Comparison of ENCODE assay signal across 20 cellular contexts in genomic region chr3:39506863-39507262, GRCh38. TPM values are rescaled to one million over a fixed set of nuclear protein-coding genes. Genes with fewer than 3 reads are reported as not detected.
"Had no signal": no experiment of that assay in that cellular context is flagged by ENCODE, and none has a peak within 500 bp of the region (broad histone marks: within the 10 kb centered on the region; RNA-seq: fewer than 3 reads in every experiment).

No MANE protein-coding gene starts in this region.

- H3K4me3 Mint-ChIP-seq: activated CD4-positive, alpha-beta T cell treated with anti-CD3 and anti-CD28 coated beads, Interleukin-2, amount 10 ng/mL, durations not matched to agents 7 days and 5 days; activated naive CD8-positive, alpha-beta T cell treated with anti-CD3 and anti-CD28 coated beads, Interleukin-2, amount 10 ng/mL, durations not matched to agents 7 days and 5 days; memory B cell; natural killer cell treated with Interleukin-12 subunit alpha and Interleukin-12 subunit beta and Interleukin-15 and Interleukin-18, amount 100 ng/mL, for 72 hours; stimulated activated naive B cell treated with anti-CD40 and anti-IgM and Interleukin-4, amounts not matched to agents 10 μg/mL and 1 μg/mL and 100 μg/mL, for 72 hours; T-cell had no signal

- H3K36me3 ChIP-seq: breast epithelium, left ventricle myocardium inferior, transverse colon had no signal

- H3K27ac Mint-ChIP-seq: activated CD4-positive, alpha-beta T cell treated with anti-CD3 and anti-CD28 coated beads, Interleukin-2, amount 10 ng/mL, durations not matched to agents 7 days and 5 days; activated naive CD8-positive, alpha-beta T cell treated with anti-CD3 and anti-CD28 coated beads, Interleukin-2, amount 10 ng/mL, durations not matched to agents 7 days and 5 days; memory B cell; natural killer cell treated with Interleukin-12 subunit alpha and Interleukin-12 subunit beta and Interleukin-15 and Interleukin-18, amount 100 ng/mL, for 72 hours; stimulated activated naive B cell treated with anti-CD40 and anti-IgM and Interleukin-4, amounts not matched to agents 10 μg/mL and 1 μg/mL and 100 μg/mL, for 72 hours; T-cell had no signal

- H3K4me3 ChIP-seq: breast epithelium, left ventricle myocardium inferior, transverse colon had no signal

- H3K4me1 ChIP-seq: breast epithelium, transverse colon had no signal

- H3K4me1 Mint-ChIP-seq: activated CD4-positive, alpha-beta T cell treated with anti-CD3 and anti-CD28 coated beads, Interleukin-2, amount 10 ng/mL, durations not matched to agents 7 days and 5 days; activated naive CD8-positive, alpha-beta T cell treated with anti-CD3 and anti-CD28 coated beads, Interleukin-2, amount 10 ng/mL, durations not matched to agents 7 days and 5 days; memory B cell; stimulated activated naive B cell treated with anti-CD40 and anti-IgM and Interleukin-4, amounts not matched to agents 10 μg/mL and 1 μg/mL and 100 μg/mL, for 72 hours had no signal

- H3K9me3 Mint-ChIP-seq: activated CD4-positive, alpha-beta T cell treated with anti-CD3 and anti-CD28 coated beads, Interleukin-2, amount 10 ng/mL, durations not matched to agents 7 days and 5 days; activated naive CD8-positive, alpha-beta T cell treated with anti-CD3 and anti-CD28 coated beads, Interleukin-2, amount 10 ng/mL, durations not matched to agents 7 days and 5 days; natural killer cell treated with Interleukin-12 subunit alpha and Interleukin-12 subunit beta and Interleukin-15 and Interleukin-18, amount 100 ng/mL, for 72 hours; stimulated activated naive B cell treated with anti-CD40 and anti-IgM and Interleukin-4, amounts not matched to agents 10 μg/mL and 1 μg/mL and 100 μg/mL, for 72 hours; T-cell had no signal

- H3K36me3 Mint-ChIP-seq: activated naive CD8-positive, alpha-beta T cell treated with anti-CD3 and anti-CD28 coated beads, Interleukin-2, amount 10 ng/mL, durations not matched to agents 7 days and 5 days; natural killer cell treated with Interleukin-12 subunit alpha and Interleukin-12 subunit beta and Interleukin-15 and Interleukin-18, amount 100 ng/mL, for 72 hours; stimulated activated naive B cell treated with anti-CD40 and anti-IgM and Interleukin-4, amounts not matched to agents 10 μg/mL and 1 μg/mL and 100 μg/mL, for 72 hours; T-cell had no signal

- H3K27ac ChIP-seq: breast epithelium, left ventricle myocardium inferior, transverse colon had no signal

- H3K9me3 ChIP-seq: breast epithelium, transverse colon had no signal

- DNase-seq: activated CD4-positive, alpha-beta T cell treated with anti-CD3 and anti-CD28 coated beads, Interleukin-2, amount 10 ng/mL, durations not matched to agents 7 days and 5 days; activated CD8-positive, alpha-beta memory T cell treated with anti-CD3 and anti-CD28 coated beads for 24 hours; activated gamma-delta T cell treated with Interleukin-2 at 50 U/mL for 16 hours; activated naive CD8-positive, alpha-beta T cell treated with anti-CD3 and anti-CD28 coated beads, Interleukin-2, amount 10 ng/mL, durations not matched to agents 7 days and 5 days; aorta; glutamatergic neuron; left ventricle myocardium inferior; nucleus accumbens; stimulated activated CD4-positive, alpha-beta T cell treated with anti-CD3 and anti-CD28 coated beads, Interleukin-2, amount 100 ng/mL, for 48 hours; stimulated activated naive B cell treated with anti-CD40 and anti-IgM and Interleukin-4, amounts not matched to agents 10 μg/mL and 1 μg/mL and 100 μg/mL, for 72 hours; substantia nigra; T-cell; T-helper 9 cell; transverse colon had no signal

RNA-seq across cellular contexts. Expression of gene MOBP, which starts 39.4 kb away (rescaled TPM):
- total RNA-seq: activated CD4-positive, alpha-beta T cell treated with anti-CD3 and anti-CD28 coated beads, Interleukin-2, amount 10 ng/mL, durations not matched to agents 7 days and 5 days; activated naive CD8-positive, alpha-beta T cell treated with anti-CD3 and anti-CD28 coated beads, Interleukin-2, amount 10 ng/mL, durations not matched to agents 7 days and 5 days; fibroblast of villous mesenchyme; left ventricle myocardium inferior; natural killer cell treated with Interleukin-12 subunit alpha and Interleukin-12 subunit beta and Interleukin-15 and Interleukin-18, amount 100 ng/mL, for 72 hours; skeletal muscle tissue had no signal
- polyA plus RNA-seq: esophagus had no signal
